In genomic region chr6:65780691-65781090, GRCh38 we compare ENCODE assay signal across 3 cellular contexts.
TF ChIP-seq lines count a peak whose summit lies in the region.

No MANE protein-coding gene starts in this region.

TF ChIP-seq in HepG2, 621 proteins besides CTCF, POLR2A, EP300 and RAD21:
- TF ChIP-seq CEBPB (IDR thresholded peaks at IDR 0.05; ENCODE audit: borderline replicate concordance, low read depth, low read length) = peak; percentile 64
- no peak for TF ChIP-seq ZNF577 (CRISPR knock-in tag; IDR thresholded peaks at IDR 0.05; ENCODE audit: borderline replicate concordance, low read depth)
- TF ChIP-seq ATF7 (IDR thresholded peaks at IDR 0.05) = peak; percentile 23; the same call in 1 of the 2 replicates
- TF ChIP-seq ATF7 (CRISPR knock-in tag; IDR thresholded peaks at IDR 0.05) = no peak

TF ChIP-seq in IMR-90, 13 proteins besides CTCF, POLR2A, EP300 and RAD21:
- no peak for TF ChIP-seq NFE2L2 (IDR thresholded peaks at IDR 0.05; ENCODE audit: low read depth, low read length)
- TF ChIP-seq CEBPB (IDR thresholded peaks at IDR 0.05; ENCODE audit: low read depth, low read length) = peak; percentile 62

TF ChIP-seq in K562, 482 proteins besides CTCF, POLR2A, EP300 and RAD21:
- TF ChIP-seq RHOXF2B (CRISPR knock-in tag; conservative IDR thresholded peaks at IDR 0.05) = no peak
- no peak for TF ChIP-seq VEZF1 (CRISPR knock-in tag; IDR thresholded peaks at IDR 0.05)
- TF ChIP-seq GATAD2A (IDR thresholded peaks at IDR 0.05) = no peak
- TF ChIP-seq HMG20A (CRISPR knock-in tag; conservative IDR thresholded peaks at IDR 0.05) = no peak
- TF ChIP-seq MAFF (IDR thresholded peaks at IDR 0.05; ENCODE audit: low read length) = no peak
- no peak for TF ChIP-seq SP2 (IDR thresholded peaks at IDR 0.05; ENCODE audit: extremely low read depth, low read depth, low read length, poor library complexity, severe bottlenecking)
- no peak for TF ChIP-seq TAL1 (IDR thresholded peaks at IDR 0.05)
- no peak for TF ChIP-seq ARNT (IDR thresholded peaks at IDR 0.05)
- TF ChIP-seq PURB (CRISPR knock-in tag; IDR thresholded peaks at IDR 0.05; ENCODE audit: low read depth) = no peak
- TF ChIP-seq ZBED1 (IDR thresholded peaks at IDR 0.05) = no peak
- TF ChIP-seq CEBPB (tag; IDR thresholded peaks at IDR 0.05) = peak; percentile 25; the same call in 1 of the 2 replicates
- TF ChIP-seq ZBTB1 (CRISPR knock-in tag; IDR thresholded peaks at IDR 0.05; ENCODE audit: borderline replicate concordance, low read depth) = no peak
- no peak for TF ChIP-seq HOXB6 (CRISPR knock-in tag; IDR thresholded peaks at IDR 0.05; ENCODE audit: borderline replicate concordance)
- no peak for TF ChIP-seq MXI1 (IDR thresholded peaks at IDR 0.05; ENCODE audit: low read depth, low read length)
- no peak for TF ChIP-seq CEBPG (CRISPR knock-in tag; IDR thresholded peaks at IDR 0.05)
- peak; percentile 22 to 65; a peak in 1 of 4 replicates for TF ChIP-seq CEBPG (tag; conservative IDR thresholded peaks at IDR 0.05 in 1 of 2, IDR thresholded peaks at IDR 0.05 in 1 of 2)
